35 cellular contexts compared by ENCODE assay signal in genomic region chr5:132853323-132853722, GRCh38. TPM values are rescaled to one million over a fixed set of nuclear protein-coding genes. Genes with fewer than 3 reads are reported as not detected.
"Had no signal": no experiment of that assay in that cellular context is flagged by ENCODE, and none has a peak within 500 bp of the region (broad histone marks: within the 10 kb centered on the region; RNA-seq: fewer than 3 reads in every experiment).

No MANE protein-coding gene starts in this region.

- H3K4me2 ChIP-seq: neural progenitor cell had no signal

- DNase-seq: activated CD4-positive, alpha-beta T cell treated with anti-CD3 and anti-CD28 coated beads for 1 hour; activated CD4-positive, alpha-beta T cell treated with anti-CD3 and anti-CD28 coated beads, Interleukin-2, amount 50 U/mL, for 1 hour; activated CD8-positive, alpha-beta T cell treated with anti-CD3 and anti-CD28 coated beads for 36 hours; activated effector memory CD4-positive, alpha-beta T cell treated with Interleukin-2 at 50 U/mL for 16 hours; activated naive CD4-positive, alpha-beta T cell treated with anti-CD3 and anti-CD28 coated beads for 36 hours; activated naive CD8-positive, alpha-beta T cell treated with anti-CD3 and anti-CD28 coated beads for 36 hours; activated T-cell treated with anti-CD3 and anti-CD28 coated beads for 4 hours; activated T-cell treated with anti-CD3 and anti-CD28 coated beads, Interleukin-2, amount 50 U/mL, for 72 hours; adrenal gland; aorta; cerebellar nuclear complex; cortex of kidney; effector memory CD8-positive, alpha-beta T cell; head of caudate nucleus; hypothalamus; immature natural killer cell; kidney glomerular epithelial cell; left lung; mesendoderm; natural killer cell; occipital lobe; right cardiac atrium; spleen; stimulated activated naive CD4-positive, alpha-beta T cell treated with Interleukin-2 at 50 U/mL for 16 hours; T-helper 2 cell; testis; transverse colon had no signal

- H3K9me3 ChIP-seq: adrenal gland, left lung, spleen, testis, transverse colon had no signal

- H3K4me1 Mint-ChIP-seq: activated naive CD8-positive, alpha-beta T cell treated with anti-CD3 and anti-CD28 coated beads for 36 hours; brain; immature natural killer cell; natural killer cell; neural progenitor cell had no signal

- H3K27ac ChIP-seq: adrenal gland, cardiac muscle cell, left lung, neural progenitor cell, spleen, testis, transverse colon had no signal

- H3K9me3 Mint-ChIP-seq: activated CD8-positive, alpha-beta T cell treated with anti-CD3 and anti-CD28 coated beads for 36 hours; activated naive CD4-positive, alpha-beta T cell treated with anti-CD3 and anti-CD28 coated beads for 36 hours; activated naive CD8-positive, alpha-beta T cell treated with anti-CD3 and anti-CD28 coated beads for 36 hours; activated T-cell treated with anti-CD3 and anti-CD28 coated beads, Interleukin-2, amount 50 U/mL, for 72 hours; brain; effector memory CD8-positive, alpha-beta T cell; immature natural killer cell; natural killer cell; neural progenitor cell; WTC11 had no signal

- FAIRE-seq: urothelium cell line had no signal

- H3K27ac Mint-ChIP-seq: activated CD8-positive, alpha-beta T cell treated with anti-CD3 and anti-CD28 coated beads for 36 hours; activated naive CD4-positive, alpha-beta T cell treated with anti-CD3 and anti-CD28 coated beads for 36 hours; activated naive CD8-positive, alpha-beta T cell treated with anti-CD3 and anti-CD28 coated beads for 36 hours; activated T-cell treated with anti-CD3 and anti-CD28 coated beads, Interleukin-2, amount 50 U/mL, for 72 hours; brain; effector memory CD8-positive, alpha-beta T cell; immature natural killer cell; natural killer cell; neural progenitor cell; WTC11 had no signal

- H3K4me1 ChIP-seq: adrenal gland, neural progenitor cell, spleen, testis, transverse colon had no signal

- H2AFZ ChIP-seq: neural progenitor cell had no signal

- H3K9ac ChIP-seq: neural progenitor cell had no signal

- H3K36me3 ChIP-seq: adrenal gland, cardiac muscle cell, left lung, neural progenitor cell, spleen, transverse colon had no signal

- H3K4me3 Mint-ChIP-seq: activated CD8-positive, alpha-beta T cell treated with anti-CD3 and anti-CD28 coated beads for 36 hours; activated naive CD4-positive, alpha-beta T cell treated with anti-CD3 and anti-CD28 coated beads for 36 hours; activated naive CD8-positive, alpha-beta T cell treated with anti-CD3 and anti-CD28 coated beads for 36 hours; activated T-cell treated with anti-CD3 and anti-CD28 coated beads, Interleukin-2, amount 50 U/mL, for 72 hours; brain; effector memory CD8-positive, alpha-beta T cell; immature natural killer cell; natural killer cell; neural progenitor cell; WTC11 had no signal

- H3K4me3 ChIP-seq: adrenal gland, cardiac muscle cell, left lung, lung, neural progenitor cell, spleen, testis, transverse colon had no signal

- H3K36me3 Mint-ChIP-seq: activated naive CD8-positive, alpha-beta T cell treated with anti-CD3 and anti-CD28 coated beads for 36 hours; brain; immature natural killer cell; natural killer cell; neural progenitor cell; WTC11 had no signal

- ATAC-seq: activated CD8-positive, alpha-beta T cell treated with anti-CD3 and anti-CD28 coated beads for 36 hours; activated T-cell treated with anti-CD3 and anti-CD28 coated beads, Interleukin-2, amount 50 U/mL, for 72 hours; effector memory CD8-positive, alpha-beta T cell; left lung; natural killer cell; right cardiac atrium; WTC11 had no signal

- H3K27me3 ChIP-seq: adrenal gland, cardiac muscle cell, left lung, neural progenitor cell, spleen, testis, transverse colon had no signal

RNA-seq across cellular contexts. Expression of gene GDF9, which starts 12.9 kb away (rescaled TPM):
- total RNA-seq: fibroblast of villous mesenchyme had no signal

RNA-seq across cellular contexts. Expression of gene SOWAHA, which starts 40.2 kb away (rescaled TPM):
- total RNA-seq: activated CD8-positive, alpha-beta T cell treated with anti-CD3 and anti-CD28 coated beads for 36 hours; activated naive CD4-positive, alpha-beta T cell treated with anti-CD3 and anti-CD28 coated beads for 36 hours; activated T-cell treated with anti-CD3 and anti-CD28 coated beads, Interleukin-2, amount 50 U/mL, for 72 hours; cardiac muscle cell; mononuclear cell; natural killer cell; spleen had no signal
- polyA plus RNA-seq: cardiac muscle cell, immature natural killer cell had no signal
